In the genomic region with DNA sequence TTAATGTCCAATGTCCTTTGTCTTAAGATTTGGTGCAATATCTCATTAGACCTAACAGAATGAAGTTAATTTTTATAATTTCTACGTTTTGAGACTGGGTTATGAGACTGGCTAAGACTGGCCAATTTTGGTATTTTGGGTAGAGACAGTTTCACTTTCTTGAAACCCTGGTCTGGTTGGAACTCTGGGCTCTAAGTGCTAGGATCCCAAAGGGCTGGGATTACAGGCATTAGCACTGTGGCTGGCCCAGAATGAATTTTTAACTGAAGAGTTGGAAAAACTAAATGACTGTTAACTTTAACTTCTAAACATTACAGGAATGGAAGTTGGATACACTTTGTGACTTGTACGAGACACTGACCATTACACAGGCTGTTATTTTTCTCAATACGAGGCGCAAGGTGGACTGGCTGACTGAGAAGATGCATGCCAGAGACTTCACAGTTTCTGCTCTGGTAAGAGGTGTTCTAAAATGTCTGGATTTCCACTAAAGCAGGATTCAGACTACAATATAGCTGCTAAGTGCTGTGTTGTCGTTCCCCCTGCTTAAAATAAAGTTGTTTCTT, we compare ENCODE assay signal across 9 cellular contexts. TPM values are rescaled to one million over a fixed set of nuclear protein-coding genes. Genes with fewer than 3 reads are reported as not detected.
DNase-seq lines count a peak whose midpoint lies in the region; ATAC-seq, FAIRE-seq and TF ChIP-seq lines count a peak whose summit lies in the region.
"Had no signal": no experiment of that assay in that cellular context is flagged by ENCODE, and none has a peak within 500 bp of the region (broad histone marks: within the 10 kb centered on the region; RNA-seq: fewer than 3 reads in every experiment).

No MANE protein-coding gene starts in this region.

- no peak overlapping the region for H3K14ac ChIP-seq in H1 (ENCODE audit: insufficient read length)

- TF ChIP-seq POLR2A in H1 (IDR thresholded peaks at IDR 0.05; ENCODE audit: control extremely low read depth in 1 of 2, low read depth in 2 of 2, low read length in 2 of 2): peak; percentile 55 to 73

- H3K79me1 ChIP-seq in H1 (ENCODE audit: low read depth, low read length): no peaks in the 10 kb centered on the region

- H3K56ac ChIP-seq in H1 (replicated peaks; ENCODE audit: insufficient read length, low read depth, low read length): no peak overlapping the region

- TF ChIP-seq EP300 in H1 (IDR thresholded peaks at IDR 0.05; ENCODE audit: borderline replicate concordance in 1 of 2, low read depth in 2 of 2, low read length in 2 of 2): no peak

- H3K27ac ChIP-seq in H1 (ENCODE audit: low read depth, low read length) (no peak overlapping the region), parathyroid adenoma (peak overlapping the region; percentile 3)

- no peak overlapping the region for H2AK5ac ChIP-seq in H1 (ENCODE audit: low read depth, low read length)

- no peak overlapping the region for H2BK15ac ChIP-seq in H1 (ENCODE audit: low read length)

- no peak overlapping the region for H3K23ac ChIP-seq in H1 (ENCODE audit: insufficient read length)

- no peaks in the 10 kb centered on the region for H3K9me3 ChIP-seq in NT2/D1 (ENCODE audit: insufficient read depth, low read length)
- H3K9me3 ChIP-seq in H1 (ENCODE audit: insufficient read depth in 2 of 2, low read depth in 1 of 2, low read length in 1 of 2): no peaks in the 10 kb centered on the region
- no peaks in the 10 kb centered on the region for H3K9me3 ChIP-seq in parathyroid adenoma (ENCODE audit: control insufficient read depth, low read length)

- no peak overlapping the region for H2AFZ ChIP-seq in H1 (ENCODE audit: low read length)
- H2AFZ ChIP-seq in parathyroid adenoma: no peak overlapping the region

- H3K4me2 ChIP-seq in H1 (ENCODE audit: insufficient read depth in 1 of 2, low read depth in 2 of 2, low read length in 2 of 2) (peak overlapping the region; percentile 86 to 95; a peak in 3 of 4 replicates), parathyroid adenoma (ENCODE audit: low read length) (no peak overlapping the region)

- H4K91ac ChIP-seq in H1 (replicated peaks; ENCODE audit: insufficient read length, low read length): no peak overlapping the region

- no peak overlapping the region for H2BK12ac ChIP-seq in H1 (ENCODE audit: low read depth, low read length)

- peaks cover 79% of the 10 kb centered on the region for H3K36me3 ChIP-seq in NT2/D1 (ENCODE audit: insufficient read depth, insufficient read length, low read length)
- H3K36me3 ChIP-seq in H1 (ENCODE audit: control insufficient read depth in 2 of 4, insufficient read depth in 4 of 4, low read length in 3 of 4): peaks cover 38 to 80% (median 65%) of the 10 kb centered on the region in 4 experiments
- peaks cover 7% of the 10 kb centered on the region for H3K36me3 ChIP-seq in parathyroid adenoma (ENCODE audit: control insufficient read depth, insufficient read depth, low read length)

- TF ChIP-seq CTCF in GM12864 (IDR thresholded peaks at IDR 0.05; ENCODE audit: low read depth, low read length, missing control alignments) (no peak), H1 (IDR thresholded peaks at IDR 0.05; ENCODE audit: control extremely low read depth in 1 of 3, insufficient read depth in 1 of 3, low read depth in 1 of 3, low read length in 3 of 3) (no peak), parathyroid adenoma (IDR thresholded peaks at IDR 0.05) (no peak)

- CTCF ChIA-PET in H1 (lab: Charles Lee; ENCODE audit: partially characterized antibody): interaction anchor here (0.7 kb wide), 1 partner anchor 237 kb away, joined by 3 read pairs; no protein-coding TSS in a partner anchor

- H3K27me3 ChIP-seq in NT2/D1 (ENCODE audit: insufficient read depth, insufficient read length) (no peaks in the 10 kb centered on the region), H1 (replicated peaks in 1 of 4; ENCODE audit: control insufficient read depth in 3 of 4, extremely low read depth in 1 of 4, insufficient read depth in 3 of 4, low read length in 3 of 4) (no peaks in the 10 kb centered on the region), parathyroid adenoma (ENCODE audit: control insufficient read depth, insufficient read depth, low read length) (no peaks in the 10 kb centered on the region)

- H3K4ac ChIP-seq in H1 (replicated peaks; ENCODE audit: insufficient read length, low read depth, low read length): no peak overlapping the region

- no peak overlapping the region for H2BK5ac ChIP-seq in H1 (ENCODE audit: low read depth, low read length)

- no peak overlapping the region for H4K8ac ChIP-seq in H1 (ENCODE audit: extremely low read depth, insufficient read depth, low read length)

- H3K4me1 ChIP-seq in NT2/D1 (ENCODE audit: insufficient read depth, insufficient read length) (no peaks in the 10 kb centered on the region), H1 (replicated peaks in 1 of 4; ENCODE audit: control insufficient read depth in 3 of 4, insufficient read depth in 4 of 4, low read length in 3 of 4) (peaks cover 0 to 2% (median 0%) of the 10 kb centered on the region in 4 experiments; a peak in 2 of 7 replicates), parathyroid adenoma (peaks cover 20% of the 10 kb centered on the region)

- H4K5ac ChIP-seq in H1 (ENCODE audit: insufficient read length, low read depth, low read length): no peak overlapping the region

- no peak overlapping the region for H3K18ac ChIP-seq in H1 (ENCODE audit: extremely low read depth, low read length)

- peaks cover 18 to 47% of the 10 kb centered on the region in 2 experiments for H3K79me2 ChIP-seq in H1 (ENCODE audit: control insufficient read depth in 1 of 2, insufficient read depth in 2 of 2, low read length in 2 of 2)
- H3K79me2 ChIP-seq in parathyroid adenoma: peaks cover 19% of the 10 kb centered on the region

- H2BK20ac ChIP-seq in H1 (ENCODE audit: low read length): no peak overlapping the region

- FAIRE-seq in H1 (lab: Jason Lieb, UNC): no peak
- FAIRE-seq: HTR-8/SVneo had no signal

- ATAC-seq in HG03139 (IDR thresholded peaks at IDR 0.05; ENCODE audit: unreplicated experiment): no peak
- ATAC-seq in GM21381 (IDR thresholded peaks at IDR 0.05; ENCODE audit: unreplicated experiment): no peak

- POLR2A ChIA-PET in H1 (lab: Charles Lee; ENCODE audit: partially characterized antibody): interaction anchor here (1.1 to 7.6 kb wide), 8 partner anchors 16 to 203 kb away, joined by 3 to 166 read pairs (median 4); partner anchors contain the start of genes KNG1 and RFC4

- H3K23me2 ChIP-seq in H1 (ENCODE audit: low read depth, low read length): peaks cover 6% of the 10 kb centered on the region

- H3K4me3 ChIP-seq in GM12864 (ENCODE audit: low read depth, low read length) (peak overlapping the region; percentile 96), NT2/D1 (ENCODE audit: insufficient read length, low read depth) (peak overlapping the region; percentile 99), H1 (ENCODE audit: extremely low read depth in 1 of 4, insufficient read depth in 2 of 4, low read depth in 3 of 4, low read length in 4 of 4) (peak overlapping the region in 2 of 4 experiments; percentile 21 to 99; a peak in 5 of 8 replicates), parathyroid adenoma (ENCODE audit: low read depth, low read length) (no peak overlapping the region)

- peaks cover 27 to 33% of the 10 kb centered on the region in 2 experiments for H4K20me1 ChIP-seq in H1 (replicated peaks in 1 of 2; ENCODE audit: control insufficient read depth in 1 of 2, insufficient read depth in 2 of 2, low read length in 2 of 2)

- no peak overlapping the region for H2BK120ac ChIP-seq in H1 (replicated peaks; ENCODE audit: low read depth, low read length)

- peak overlapping the region; percentile 100 for H3K9ac ChIP-seq in NT2/D1 (ENCODE audit: insufficient read length, low read depth)
- H3K9ac ChIP-seq in H1 (replicated peaks in 1 of 4; ENCODE audit: extremely low read depth in 1 of 4, low read depth in 3 of 4, low read length in 3 of 4): peak overlapping the region in 2 of 4 experiments; percentile 30 to 46; a peak in 3 of 7 replicates
- H3K9ac ChIP-seq in parathyroid adenoma: no peak overlapping the region

- 83% methylated on average over 5 of the region's 5 CpGs; no CpG with 5 or more reads in 1 of the 2 experiments for WGBS in H1 (ENCODE audit: extremely low coverage in 1 of 2, insufficient coverage in 1 of 2, insufficient read length in 1 of 2, insufficient replicate concordance in 2 of 2, low coverage in 1 of 2, low lambda C conversion rate in 2 of 2, missing lambda C conversion rate in 1 of 2), 2 experiments

- no peak for DNase-seq in GM12864 (ENCODE audit: low read depth)
- no peak for DNase-seq in NT2/D1 (ENCODE audit: low read depth, low spot score)
- no peak for DNase-seq in H1 (ENCODE audit: low read depth in 1 of 2, low spot score in 2 of 2)
- no peak for DNase-seq in NOMO-1 treated with dmso at 0.1 percent for 144 hours (lab: John Stamatoyannopoulos, UW; ENCODE audit: unreplicated experiment)
- DNase-seq: stimulated activated CD4-positive, alpha-beta T cell treated with anti-CD3 and anti-CD28 coated beads, Interleukin-15, amount 100 ng/mL, for 24 hours had no signal

- TF ChIP-seq RAD21 in H1 (IDR thresholded peaks at IDR 0.05 in 1 of 2, conservative IDR thresholded peaks at IDR 0.05 in 1 of 2; ENCODE audit: low read depth in 2 of 2, low read length in 2 of 2): no peak

RNA-seq across cellular contexts. Expression of gene EIF4A2, which starts 3.5 kb away (rescaled TPM):
- 596 and 604 TPM in 2 replicates for total RNA-seq in H1 (2021; fragmentation: NEBNext Ultra II Directional; extraction: Animal tissue kit (Norgen Biotek cat#: 25700))
- 401 and 527 TPM in 2 replicates for polyA plus RNA-seq in H1 (2011; rRNA removed)
- 703 TPM for polyA plus RNA-seq in H1 (2011; cell fraction: cytosol; rRNA removed)
- 238 TPM for polyA plus RNA-seq in H1 (2011; cell fraction: nucleus; rRNA removed)
- polyA plus RNA-seq in H1 (2012, experiment 1 of 2): 451 to 490 TPM (median 461 TPM) in 4 replicates
- polyA plus RNA-seq in H1 (2012, experiment 2 of 2): 41.8 TPM
- 347 TPM for polyA plus RNA-seq in H1 (2013, experiment 1 of 2)
- polyA plus RNA-seq in H1 (2013, experiment 2 of 2): 339 TPM
- 304 and 361 TPM in 2 replicates for polyA minus RNA-seq in H1 (2011; rRNA and poly(A)+ RNA removed)
- 434 TPM for polyA minus RNA-seq in H1 (2011; cell fraction: cytosol; rRNA and poly(A)+ RNA removed)
- 679 TPM for polyA minus RNA-seq in H1 (2011; cell fraction: nucleus; rRNA and poly(A)+ RNA removed)

RNA-seq across cellular contexts. Expression of gene RFC4, which starts 19.4 kb away (rescaled TPM):
- total RNA-seq in H1 (2021; fragmentation: NEBNext Ultra II Directional; extraction: Animal tissue kit (Norgen Biotek cat#: 25700)): 86.9 and 100 TPM in 2 replicates
- polyA plus RNA-seq in H1 (2011; rRNA removed): 17.5 and 21.8 TPM in 2 replicates
- polyA plus RNA-seq in H1 (2011; cell fraction: cytosol; rRNA removed): 49.9 TPM
- polyA plus RNA-seq in H1 (2011; cell fraction: nucleus; rRNA removed): 31.1 TPM
- 96.9 to 123 TPM (median 107 TPM) in 4 replicates for polyA plus RNA-seq in H1 (2012, experiment 1 of 2)
- 26.1 TPM for polyA plus RNA-seq in H1 (2012, experiment 2 of 2)
- 79.6 TPM for polyA plus RNA-seq in H1 (2013, experiment 1 of 2)
- polyA plus RNA-seq in H1 (2013, experiment 2 of 2): 77.3 TPM
- 21.4 and 22.1 TPM in 2 replicates for polyA minus RNA-seq in H1 (2011; rRNA and poly(A)+ RNA removed)
- 21.3 TPM for polyA minus RNA-seq in H1 (2011; cell fraction: cytosol; rRNA and poly(A)+ RNA removed)
- 32.2 TPM for polyA minus RNA-seq in H1 (2011; cell fraction: nucleus; rRNA and poly(A)+ RNA removed)

RNA-seq across cellular contexts. Expression of gene ADIPOQ, which starts 55.6 kb away (rescaled TPM):
- total RNA-seq in H1 (2021; fragmentation: NEBNext Ultra II Directional; extraction: Animal tissue kit (Norgen Biotek cat#: 25700)): not detected in 2 replicates
- not detected in 2 replicates for polyA plus RNA-seq in H1 (2011; rRNA removed)
- polyA plus RNA-seq in H1 (2011; cell fraction: cytosol; rRNA removed): not detected
- polyA plus RNA-seq in H1 (2011; cell fraction: nucleus; rRNA removed): not detected
- polyA plus RNA-seq in H1 (2012, experiment 1 of 2): not detected in 4 replicates
- polyA plus RNA-seq in H1 (2012, experiment 2 of 2): not detected
- polyA plus RNA-seq in H1 (2013, experiment 1 of 2): not detected
- polyA plus RNA-seq in H1 (2013, experiment 2 of 2): not detected
- polyA minus RNA-seq in H1 (2011; rRNA and poly(A)+ RNA removed): 0.05 TPM in 1 of 2 replicates, not detected in the other
- polyA minus RNA-seq in H1 (2011; cell fraction: cytosol; rRNA and poly(A)+ RNA removed): not detected
- not detected for polyA minus RNA-seq in H1 (2011; cell fraction: nucleus; rRNA and poly(A)+ RNA removed)
